Comparison of ENCODE assay signal across 8 cellular contexts in genomic region chr5:129906177-129906887, GRCh38. TPM values are rescaled to one million over a fixed set of nuclear protein-coding genes. Genes with fewer than 3 reads are reported as not detected.
DNase-seq lines count a peak whose midpoint lies in the region; ATAC-seq lines count a peak whose summit lies in the region.

No MANE protein-coding gene starts in this region.

- H3K27ac ChIP-seq in aorta (ENCODE audit: low read depth in 1 of 2, low read length in 2 of 2) = no peak overlapping the region

- peaks cover 45% of the 10 kb centered on the region for H3K27me3 ChIP-seq in mucosa of stomach (ENCODE audit: control insufficient read depth, insufficient read depth, low read length)
- H3K27me3 ChIP-seq in aorta (ENCODE audit: control insufficient read depth in 1 of 2, insufficient read depth in 2 of 2, low read length in 1 of 2) = no peaks in the 10 kb centered on the region

- H3K36me3 ChIP-seq in mucosa of stomach (ENCODE audit: control insufficient read depth, insufficient read depth, low read length) (no peaks in the 10 kb centered on the region), aorta (ENCODE audit: control insufficient read depth in 1 of 2, insufficient read depth in 2 of 2, low read length in 1 of 2) (peaks cover 0 to 2% of the 10 kb centered on the region in 2 donors)

- no peaks in the 10 kb centered on the region for H3K4me1 ChIP-seq in mucosa of stomach (ENCODE audit: control insufficient read depth, insufficient read depth, low read length)
- no peaks in the 10 kb centered on the region for H3K4me1 ChIP-seq in aorta (ENCODE audit: control insufficient read depth in 1 of 2, insufficient read depth in 2 of 2, low read length in 2 of 2)

- ATAC-seq in aorta (ENCODE audit: low FRiP score) (peak; percentile 25), HG02852 (IDR thresholded peaks at IDR 0.05; ENCODE audit: unreplicated experiment) (no peak), GM21825 (IDR thresholded peaks at IDR 0.05; ENCODE audit: unreplicated experiment) (no peak)

- intact Hi-C loops in aorta (cut with DNase I) = loop anchor here in 1 of 2 donors (5.0 to 10.0 kb wide), 7 partner anchors 56 to 1508 kb away; no protein-coding TSS in a partner anchor

- DNase-seq in A172 (ENCODE audit: low spot score) (peak; percentile 37), HuH-7 (ENCODE audit: low spot score) (peak; percentile 31), ecto neural progenitor cell (ENCODE audit: low spot score) (peak; percentile 54), aorta (peak; percentile 55 to 59)
- DNase-seq in activated effector memory CD4-positive, alpha-beta T cell treated with anti-CD3 and anti-CD28 coated beads, Interleukin-2, amount 50 U/mL, for 16 hours = no peak

- WGBS in aorta, 2 donors = 1 to 2% methylated on average over 20 of the region's 20 CpGs

- no peaks in the 10 kb centered on the region for H3K9me3 ChIP-seq in mucosa of stomach (ENCODE audit: control insufficient read depth, low read length)
- H3K9me3 ChIP-seq in aorta (ENCODE audit: control insufficient read depth, low read length) = no peaks in the 10 kb centered on the region

- H3K4me3 ChIP-seq in mucosa of stomach (ENCODE audit: low read length) = no peak overlapping the region
- H3K4me3 ChIP-seq in aorta (ENCODE audit: low read length in 2 of 2) = peak overlapping the region; percentile 84 to 95

- H3K9ac ChIP-seq in mucosa of stomach (ENCODE audit: low read length) = peak overlapping the region; percentile 18

RNA-seq across cellular contexts. Expression of gene CHSY3, which starts 2.1 kb away (rescaled TPM):
- 2.4 and 2.8 TPM in 2 replicates for total RNA-seq in A172 (2014; rRNA removed; shearing (Covaris generic))
- 10 to 100 TPM; 19.5 to 32.5 TPM for total RNA-seq in aorta
- polyA plus RNA-seq in aorta = 10 to 100 TPM in 1 of 2 donors, 1 to 10 TPM in 1; 3.5 to 10.1 TPM
